ENCODE assay signal across 13 cellular contexts in the genomic region with DNA sequence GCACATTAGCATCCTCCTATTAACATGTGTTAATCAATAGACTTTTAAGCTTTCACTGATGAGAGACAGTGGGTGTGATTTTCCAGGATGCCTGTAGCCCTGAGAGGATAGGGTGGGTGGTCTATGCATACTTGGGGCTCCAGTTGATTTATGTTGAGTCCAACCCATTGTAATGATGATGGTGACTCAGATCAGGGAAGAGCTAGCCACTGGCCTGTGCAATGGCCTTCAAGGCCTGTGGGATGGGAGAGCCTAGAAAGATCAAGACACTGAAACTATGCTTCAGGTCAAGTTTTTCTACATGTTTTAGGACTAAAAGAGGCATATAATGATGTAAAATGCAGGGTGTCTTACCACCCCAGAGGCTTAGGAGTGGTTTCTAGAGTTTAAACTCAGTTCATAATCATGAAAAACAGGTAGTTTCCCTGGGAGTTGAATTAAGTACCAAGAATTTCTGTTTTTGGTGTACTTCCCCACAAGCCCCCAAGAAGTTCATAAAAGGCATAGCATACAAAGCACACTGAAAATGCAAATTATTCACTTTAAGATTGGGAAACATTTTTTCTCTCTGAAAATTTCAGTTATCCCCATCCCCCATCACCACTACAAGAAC.
"Had no signal": no experiment of that assay in that cellular context is flagged by ENCODE, and none has a peak within 500 bp of the region (broad histone marks: within the 10 kb centered on the region; RNA-seq: fewer than 3 reads in every experiment).

No MANE protein-coding gene starts in this region.

- H3K9me3 Mint-ChIP-seq: brain; naive thymus-derived CD8-positive, alpha-beta T cell had no signal

- DNase-seq: activated CD4-positive, alpha-beta T cell treated with anti-CD3 and anti-CD28 coated beads, Interleukin-2, amount 50 U/mL, for 48 hours; activated gamma-delta T cell; activated T-cell treated with anti-CD3 and anti-CD28 coated beads, Interleukin-2, amount 50 U/mL, for 48 hours; central memory CD4-positive, alpha-beta T cell; effector CD4-positive, alpha-beta T cell; esophagus squamous epithelium; left ventricle myocardium inferior; mucosa of descending colon; naive thymus-derived CD8-positive, alpha-beta T cell; pancreas had no signal

- ATAC-seq: mucosa of descending colon; naive thymus-derived CD8-positive, alpha-beta T cell; pancreas; sciatic nerve had no signal

- H3K4me3 Mint-ChIP-seq: activated naive CD8-positive, alpha-beta T cell; brain; naive thymus-derived CD8-positive, alpha-beta T cell had no signal

- H3K27ac Mint-ChIP-seq: activated naive CD8-positive, alpha-beta T cell; brain had no signal

- H3K27me3 Mint-ChIP-seq: activated naive CD8-positive, alpha-beta T cell; brain; naive thymus-derived CD8-positive, alpha-beta T cell had no signal
